10 cellular contexts compared by ENCODE assay signal in genomic region chrX:50081282-50081955, GRCh38.
DNase-seq lines count a peak whose midpoint lies in the region; TF ChIP-seq lines count a peak whose summit lies in the region.
"Had no signal": no experiment of that assay in that cellular context is flagged by ENCODE, and none has a peak within 500 bp of the region (broad histone marks: within the 10 kb centered on the region; RNA-seq: fewer than 3 reads in every experiment).

No MANE protein-coding gene starts in this region.

- no peak overlapping the region for H2BK120ac ChIP-seq in mesendoderm (ENCODE audit: low read depth, low read length)

- no peak overlapping the region for H3K9ac ChIP-seq in Loucy (ENCODE audit: low read depth, low read length, poor library complexity, severe bottlenecking)
- no peak overlapping the region for H3K9ac ChIP-seq in mesendoderm (ENCODE audit: low read length)

- no peak overlapping the region for H3K4me3 Mint-ChIP-seq in brain
- H3K4me3 Mint-ChIP-seq: CD4-positive, CD25-positive, alpha-beta regulatory T cell had no signal

- TF ChIP-seq CTCF in Loucy (conservative IDR thresholded peaks at IDR 0.05; ENCODE audit: low read length) (peak; percentile 65), brain (conservative IDR thresholded peaks at IDR 0.05) (peak; percentile 52 to 59)

- H3K9me3 Mint-ChIP-seq in brain = no peaks in the 10 kb centered on the region
- H3K9me3 Mint-ChIP-seq: CD4-positive, CD25-positive, alpha-beta regulatory T cell had no signal

- H3K56ac ChIP-seq in mesendoderm (ENCODE audit: low read length) = no peak overlapping the region

- H3K4ac ChIP-seq in mesendoderm (ENCODE audit: low read depth, low read length) = no peak overlapping the region

- H3K4me2 ChIP-seq in Loucy (ENCODE audit: low read depth, low read length, poor library complexity, severe bottlenecking) (no peak overlapping the region), mesendoderm (ENCODE audit: low read length) (no peak overlapping the region)

- peak overlapping the region in 3 of 5 experiments; percentile 3 to 65 (median 7) for H3K27ac Mint-ChIP-seq in brain
- H3K27ac Mint-ChIP-seq: CD4-positive, CD25-positive, alpha-beta regulatory T cell had no signal

- DNase-seq in NCI-H2107 treated with DMSO at 0.1 percent for 48 hours (lab: John Stamatoyannopoulos, UW; ENCODE audit: unreplicated experiment) = peak; percentile 1
- no peak for DNase-seq in NCI-H2107 (lab: John Stamatoyannopoulos, UW)
- peak; percentile 56 for DNase-seq in mesendoderm
- no peak for DNase-seq in NCI-H187 treated with DMSO at 0.1 percent for 48 hours (lab: John Stamatoyannopoulos, UW)
- no peak for DNase-seq in hepatic stellate cell (ENCODE audit: low spot score)
- no peak for DNase-seq in NCI-H1436 (lab: John Stamatoyannopoulos, UW)

- H2BK5ac ChIP-seq in mesendoderm (ENCODE audit: low read length) = no peak overlapping the region

- H3K4me3 ChIP-seq in Loucy (ENCODE audit: low read length, poor library complexity, severe bottlenecking) (no peak overlapping the region), mesendoderm (ENCODE audit: low read length) (no peak overlapping the region)

- peaks cover 8% of the 10 kb centered on the region for H3K4me1 Mint-ChIP-seq in brain
- H3K4me1 Mint-ChIP-seq: CD4-positive, CD25-positive, alpha-beta regulatory T cell had no signal

- H3K9me3 ChIP-seq in Loucy (ENCODE audit: insufficient read depth, low read depth, low read length) = no peaks in the 10 kb centered on the region
- H3K9me3 ChIP-seq: neutrophil had no signal

- H3K79me2 ChIP-seq in Loucy (ENCODE audit: insufficient read depth, low read length) = no peaks in the 10 kb centered on the region
- H3K79me2 ChIP-seq in mesendoderm (ENCODE audit: control insufficient read depth, insufficient read depth, low read length) = no peaks in the 10 kb centered on the region

- H3K9me2 ChIP-seq in Loucy (replicated peaks; ENCODE audit: low read depth, low read length) = no peaks in the 10 kb centered on the region

- no peaks in the 10 kb centered on the region for H3F3A ChIP-seq in Loucy (ENCODE audit: low read depth)

- WGBS in mesendoderm (ENCODE audit: extremely low coverage, insufficient coverage, low lambda C conversion rate) = no CpG with 5 or more reads among the region's 3 CpGs

- H3K23ac ChIP-seq in mesendoderm (ENCODE audit: low read length) = no peak overlapping the region

- no peak overlapping the region for H3K27ac ChIP-seq in mesendoderm (ENCODE audit: low read depth, low read length)
- H3K27ac ChIP-seq: neutrophil had no signal

- H4K20me1 ChIP-seq in Loucy (ENCODE audit: insufficient read depth, low read length, poor library complexity, severe bottlenecking) = no peaks in the 10 kb centered on the region

- no peak overlapping the region for H4K5ac ChIP-seq in mesendoderm (ENCODE audit: low read length)

- no peak overlapping the region for H2AK5ac ChIP-seq in mesendoderm (ENCODE audit: low read length)

- H4K8ac ChIP-seq in mesendoderm (ENCODE audit: low read depth, low read length) = no peak overlapping the region

- no peak overlapping the region for H3K18ac ChIP-seq in mesendoderm (ENCODE audit: low read length)

- peaks cover 40% of the 10 kb centered on the region for H3K36me3 Mint-ChIP-seq in brain
- H3K36me3 Mint-ChIP-seq: CD4-positive, CD25-positive, alpha-beta regulatory T cell had no signal

- H2BK15ac ChIP-seq in mesendoderm (replicated peaks; ENCODE audit: low read depth) = no peak overlapping the region

- H3K27me3 ChIP-seq in Loucy (ENCODE audit: insufficient read depth, low read length, poor library complexity, severe bottlenecking) (no peaks in the 10 kb centered on the region), mesendoderm (ENCODE audit: insufficient read depth, low read length, poor library complexity) (no peaks in the 10 kb centered on the region)
- H3K27me3 ChIP-seq: neutrophil had no signal

- no peaks in the 10 kb centered on the region for H3K79me1 ChIP-seq in mesendoderm (ENCODE audit: low read length)

- H3K4me1 ChIP-seq in Loucy (ENCODE audit: insufficient read depth, low read length, poor library complexity, severe bottlenecking) (no peaks in the 10 kb centered on the region), mesendoderm (ENCODE audit: control insufficient read depth, low read depth, low read length) (no peaks in the 10 kb centered on the region)

- H3K36me3 ChIP-seq in Loucy (ENCODE audit: insufficient read depth, low read length) (no peaks in the 10 kb centered on the region), mesendoderm (ENCODE audit: control insufficient read depth, insufficient read depth, low read length) (no peaks in the 10 kb centered on the region)
- H3K36me3 ChIP-seq: neutrophil had no signal

- H3K27me3 Mint-ChIP-seq in brain = peaks cover 3% of the 10 kb centered on the region
- H3K27me3 Mint-ChIP-seq: CD4-positive, CD25-positive, alpha-beta regulatory T cell had no signal

- no peak overlapping the region for H2AFZ ChIP-seq in Loucy (ENCODE audit: low read length)

Comparison
In these comparisons a context has a peak if more than half of its experiments do, and no peak if none do; other contexts are left out.
1. DNase-seq: peak in NCI-H2107 treated with DMSO at 0.1 percent for 48 hours (single experiment) and mesendoderm (single experiment); none in NCI-H2107 (single experiment), NCI-H187 treated with DMSO at 0.1 percent for 48 hours (single experiment), hepatic stellate cell (single experiment) and NCI-H1436 (single experiment).